21 cellular contexts compared by ENCODE assay signal in the genomic region with DNA sequence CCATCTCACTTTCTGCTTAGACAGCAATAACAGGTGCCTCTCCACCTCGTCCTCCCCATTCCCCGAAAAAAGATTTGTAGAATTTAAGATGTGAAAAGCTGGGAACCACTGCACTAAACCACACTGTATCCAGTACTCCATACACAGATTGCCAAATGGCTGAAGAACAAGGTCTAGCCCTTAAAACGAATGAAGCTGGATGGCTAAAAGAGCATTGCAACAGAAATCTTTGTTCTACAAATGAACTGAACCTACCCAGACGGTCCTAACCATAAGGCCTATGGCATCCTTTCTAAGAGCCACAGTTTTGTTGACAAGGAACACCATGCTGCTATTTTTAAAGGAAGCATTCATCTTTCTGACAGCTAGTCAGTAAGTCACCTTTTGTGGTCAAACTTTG.
DNase-seq lines count a peak whose midpoint lies in the region; ATAC-seq and TF ChIP-seq lines count a peak whose summit lies in the region.
"Had no signal": no experiment of that assay in that cellular context is flagged by ENCODE, and none has a peak within 500 bp of the region (broad histone marks: within the 10 kb centered on the region; RNA-seq: fewer than 3 reads in every experiment).

No MANE protein-coding gene starts in this region.

- H4K91ac ChIP-seq in mesenchymal stem cell (ENCODE audit: low read length): no peak overlapping the region

- H3K9ac ChIP-seq in mesenchymal stem cell (ENCODE audit: low read length): no peak overlapping the region
- H3K9ac ChIP-seq: SK-N-SH had no signal

- peak overlapping the region; percentile 29 to 94 for H2BK12ac ChIP-seq in mesenchymal stem cell (ENCODE audit: low read length in 2 of 2)

- H2AFZ ChIP-seq in mesenchymal stem cell (ENCODE audit: low read depth, low read length): no peak overlapping the region

- intact Hi-C loops in heart left ventricle (cut with DNase I) (no loop called here), left cardiac atrium (cut with DNase I) (no loop called here), stomach (cut with DNase I; ENCODE audit: low total_unique reads) (no loop called here)

- H3K27me3 ChIP-seq in heart left ventricle: no peaks in the 10 kb centered on the region
- no peaks in the 10 kb centered on the region for H3K27me3 ChIP-seq in mesenchymal stem cell (ENCODE audit: control insufficient read depth in 1 of 2, insufficient read depth in 1 of 2, low read length in 2 of 2)
- H3K27me3 ChIP-seq in stomach: no peaks in the 10 kb centered on the region

- peak overlapping the region in 11 of 12 donors; percentile 45 to 88 (median 70) for H3K27ac ChIP-seq in heart left ventricle
- no peak overlapping the region for H3K27ac ChIP-seq in mesenchymal stem cell (ENCODE audit: low read length, poor library complexity, severe bottlenecking)
- peak overlapping the region in 3 of 5 donors; percentile 0 to 54 (median 34) for H3K27ac ChIP-seq in stomach
- H3K27ac ChIP-seq: HL-60, RWPE1 had no signal

- peak overlapping the region in 1 of 2 experiments; percentile 59 for H3K4ac ChIP-seq in mesenchymal stem cell (ENCODE audit: low read depth in 1 of 2, low read length in 2 of 2)

- H3K79me1 ChIP-seq in mesenchymal stem cell (replicated peaks; ENCODE audit: low read length, poor library complexity, severe bottlenecking): no peaks in the 10 kb centered on the region

- H3K18ac ChIP-seq in mesenchymal stem cell (ENCODE audit: low read depth in 1 of 2, low read length in 2 of 2): peak overlapping the region in 1 of 2 experiments; percentile 14

- H4K8ac ChIP-seq in mesenchymal stem cell (ENCODE audit: low read length): no peak overlapping the region

- no peak for TF ChIP-seq POLR2A in heart left ventricle (IDR thresholded peaks at IDR 0.05)
- TF ChIP-seq POLR2A in stomach (IDR thresholded peaks at IDR 0.05): no peak

- H3K4me1 ChIP-seq in heart left ventricle (peaks cover 0 to 44% (median 22%) of the 10 kb centered on the region in 12 donors), mesenchymal stem cell (ENCODE audit: control insufficient read depth, insufficient read depth, low read depth, low read length) (peaks cover 2% of the 10 kb centered on the region), stomach (peaks cover 0 to 20% (median 4%) of the 10 kb centered on the region in 4 donors)

- H3K9me3 ChIP-seq in heart left ventricle (no peaks in the 10 kb centered on the region), mesenchymal stem cell (ENCODE audit: control insufficient read depth, low read length) (no peaks in the 10 kb centered on the region), stomach (no peaks in the 10 kb centered on the region)
- H3K9me3 ChIP-seq: SK-N-SH had no signal

- H2BK5ac ChIP-seq in mesenchymal stem cell (ENCODE audit: low read depth, low read length, poor library complexity, severe bottlenecking): no peak overlapping the region

- no peaks in the 10 kb centered on the region for H3K36me3 ChIP-seq in heart left ventricle
- H3K36me3 ChIP-seq in mesenchymal stem cell (ENCODE audit: control insufficient read depth in 1 of 2, insufficient read depth in 2 of 2, low read depth in 1 of 2, low read length in 2 of 2): no peaks in the 10 kb centered on the region
- H3K36me3 ChIP-seq in stomach: no peaks in the 10 kb centered on the region

- TF ChIP-seq EP300 in stomach (IDR thresholded peaks at IDR 0.05): no peak

- no peak overlapping the region for H3K4me3 ChIP-seq in heart left ventricle
- H3K4me3 ChIP-seq in mesenchymal stem cell (ENCODE audit: insufficient read depth in 1 of 2, low read depth in 1 of 2, low read length in 2 of 2): no peak overlapping the region
- no peak overlapping the region for H3K4me3 ChIP-seq in stomach
- H3K4me3 ChIP-seq: lung had no signal

- no peak overlapping the region for H3K4me2 ChIP-seq in mesenchymal stem cell (ENCODE audit: low read length, poor library complexity, severe bottlenecking)
- H3K4me2 ChIP-seq: SK-N-SH had no signal

- TF ChIP-seq CTCF in heart left ventricle (IDR thresholded peaks at IDR 0.05) (no peak), stomach (IDR thresholded peaks at IDR 0.05) (no peak)

- H2BK120ac ChIP-seq in mesenchymal stem cell (ENCODE audit: low read depth, low read length): no peak overlapping the region

- no peak overlapping the region for H3K14ac ChIP-seq in mesenchymal stem cell (ENCODE audit: low read length in 2 of 2)

- WGBS in heart left ventricle, 4 donors: 76 to 82% (median 80%) methylated on average over 4 of the region's 4 CpGs
- 83% methylated on average over 4 of the region's 4 CpGs for WGBS in mesenchymal stem cell
- 64 to 76% (median 71%) methylated on average over 4 of the region's 4 CpGs for WGBS in stomach, 5 donors

- no peak for DNase-seq in heart left ventricle
- no peak for DNase-seq in left cardiac atrium
- no peak for DNase-seq in mesenchymal stem cell
- DNase-seq in stomach: no peak
- DNase-seq in kidney tubule cell (ENCODE audit: low spot score): no peak
- no peak for DNase-seq in OCI-M1 (lab: John Stamatoyannopoulos, UW)
- no peak for DNase-seq in NCI-H2029 (lab: John Stamatoyannopoulos, UW)
- no peak for DNase-seq in medulla oblongata (ENCODE audit: extremely low spot score)
- DNase-seq: activated CD4-positive, alpha-beta memory T cell treated with anti-CD3 and anti-CD28 coated beads, Interleukin-2, amount 10 ng/mL, durations not matched to agents 7 days and 5 days; activated CD4-positive, CD25-positive, alpha-beta regulatory T cell treated with anti-CD3 and anti-CD28 coated beads, Interleukin-2, amount 50 U/mL, for 72 hours; CD4-positive, CD25-positive, alpha-beta regulatory T cell; HFFc6; Kasumi-1; NCI-H1694; SK-N-SH; stimulated activated naive CD8-positive, alpha-beta T cell treated with anti-CD3 and anti-CD28 coated beads, Interleukin-15, Interleukin-2, amounts not matched to agents 100 U/mL and 50 U/mL, for 24 hours; T-helper 17 cell had no signal

- H3K23ac ChIP-seq in mesenchymal stem cell (ENCODE audit: low read length in 2 of 2): no peak overlapping the region

- H2AK5ac ChIP-seq in mesenchymal stem cell (ENCODE audit: low read length, severe bottlenecking): no peak overlapping the region

- H2BK15ac ChIP-seq in mesenchymal stem cell (ENCODE audit: low read depth, poor library complexity, severe bottlenecking): no peak overlapping the region

- peak in 1 of 4 donors; percentile 14 for ATAC-seq in heart left ventricle
- no peak for ATAC-seq in left cardiac atrium
- ATAC-seq: activated T-helper 17 cell treated with anti-CD3 and anti-CD28 coated beads, Interleukin-2, amount 50 U/mL, for 72 hours; stimulated activated naive CD8-positive, alpha-beta T cell treated with anti-CD3 and anti-CD28 coated beads, Interleukin-15, Interleukin-2, amounts not matched to agents 100 U/mL and 50 U/mL, for 24 hours; T-helper 17 cell had no signal
